In the genomic region with DNA sequence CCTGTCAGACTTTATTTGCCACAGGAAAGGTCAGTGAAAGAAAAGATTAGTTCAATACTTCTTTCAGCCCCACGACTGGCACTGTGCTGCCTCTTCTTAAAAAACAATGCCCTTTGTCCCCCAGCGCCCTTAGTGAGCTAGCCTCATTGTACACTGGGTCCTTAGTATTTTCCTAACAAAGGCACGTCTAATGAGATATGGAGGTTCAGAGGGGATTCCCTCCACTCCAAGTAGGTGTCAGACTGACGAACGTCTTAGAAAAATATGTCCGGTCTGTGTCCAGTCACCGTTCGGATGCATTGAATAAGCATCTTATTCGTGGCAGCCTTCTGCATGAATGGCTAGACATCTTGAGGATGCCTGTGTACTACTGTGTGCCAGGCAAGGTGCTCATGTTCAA, we compare ENCODE assay signal across 1 cellular context.
TF ChIP-seq lines count a peak whose summit lies in the region.

No MANE protein-coding gene starts in this region.

TF ChIP-seq in IMR-90, 13 proteins besides CTCF, POLR2A, EP300 and RAD21 (continued from another document):
- no peak for TF ChIP-seq USF2 (IDR thresholded peaks at IDR 0.05; ENCODE audit: low read depth, low read length)
- no peak for TF ChIP-seq MAZ (IDR thresholded peaks at IDR 0.05; ENCODE audit: borderline replicate concordance, low read depth, low read length)
- no peak for TF ChIP-seq FOS (IDR thresholded peaks at IDR 0.05; ENCODE audit: low read depth, low read length)
- TF ChIP-seq RFX5 (IDR thresholded peaks at IDR 0.05; ENCODE audit: low read depth, low read length): no peak
